ENCODE assay signal across 8 cellular contexts in genomic region chr16:1057252-1057932, GRCh38. TPM values are rescaled to one million over a fixed set of nuclear protein-coding genes. Genes with fewer than 3 reads are reported as not detected.
DNase-seq lines count a peak whose midpoint lies in the region; ATAC-seq and TF ChIP-seq lines count a peak whose summit lies in the region.

No MANE protein-coding gene starts in this region.

- no peak for DNase-seq in BJ (ENCODE audit: low read depth)
- DNase-seq in KBM-7, result peak; percentile 54
- peak; percentile 74 for DNase-seq in activated CD8-positive, alpha-beta memory T cell treated with anti-CD3 and anti-CD28 coated beads, Interleukin-2, amount 50 U/mL, for 4 hours
- peak; percentile 4 for DNase-seq in fibroblast of mammary gland (ENCODE audit: low read depth)
- DNase-seq in smooth muscle cell (lab: John Stamatoyannopoulos, UW; ENCODE audit: unreplicated experiment), result peak; percentile 26

- H3K79me2 ChIP-seq in smooth muscle cell (ENCODE audit: low read depth), result no peaks in the 10 kb centered on the region

- H3K4me1 ChIP-seq in smooth muscle cell (ENCODE audit: low read depth), result no peaks in the 10 kb centered on the region

- 25% methylated on average over 21 of the region's 33 CpGs for WGBS in smooth muscle cell (ENCODE audit: low lambda C conversion rate)

- H3K4me2 ChIP-seq in smooth muscle cell, result no peak overlapping the region

- TF ChIP-seq CTCF in BJ (IDR thresholded peaks at IDR 0.05; ENCODE audit: insufficient read depth, low read depth, low read length) (peak; percentile 85), fibroblast of mammary gland (conservative IDR thresholded peaks at IDR 0.05; ENCODE audit: control insufficient read depth, insufficient read depth, low read depth, low read length) (peak; percentile 44), smooth muscle cell (IDR thresholded peaks at IDR 0.05; ENCODE audit: borderline replicate concordance, insufficient read depth, poor library complexity, severe bottlenecking) (peak; percentile 84)

- H3K36me3 ChIP-seq in BJ (ENCODE audit: control insufficient read depth, insufficient read depth, low read length) (no peaks in the 10 kb centered on the region), smooth muscle cell (ENCODE audit: low read depth) (no peaks in the 10 kb centered on the region)

- no peaks in the 10 kb centered on the region for H4K20me1 ChIP-seq in smooth muscle cell (ENCODE audit: low read depth)

- H3K9ac ChIP-seq in smooth muscle cell (ENCODE audit: low read depth), result no peak overlapping the region

- POLR2A ChIA-PET in BJ (lab: Charles Lee), result no interaction called here

- no peaks in the 10 kb centered on the region for H3K9me3 ChIP-seq in smooth muscle cell (replicated peaks; ENCODE audit: low read depth)

- no peak overlapping the region for H2AFZ ChIP-seq in smooth muscle cell (ENCODE audit: low read depth)

- H3K4me3 ChIP-seq in BJ (ENCODE audit: low read depth, low read length) (no peak overlapping the region), fibroblast of mammary gland (ENCODE audit: control insufficient read depth, low read depth, low read length) (no peak overlapping the region), smooth muscle cell (no peak overlapping the region)

- H3K27ac ChIP-seq in smooth muscle cell (ENCODE audit: low read depth), result no peak overlapping the region

- ATAC-seq in GM21381 (IDR thresholded peaks at IDR 0.05; ENCODE audit: unreplicated experiment) (no peak), HG03135 (IDR thresholded peaks at IDR 0.05; ENCODE audit: unreplicated experiment) (no peak), HG02870 (IDR thresholded peaks at IDR 0.05; ENCODE audit: unreplicated experiment) (no peak)

- in situ Hi-C loops in KBM-7 (cut with MboI; ENCODE audit: low pct_unique_long_range_greater_than_20kb, low sequenced_read_pairs), result no loop called here

- no peaks in the 10 kb centered on the region for H3F3A ChIP-seq in smooth muscle cell (ENCODE audit: low read depth)

- CTCF ChIA-PET in BJ (lab: Yijun Ruan, JAX), result interaction anchor here (0.6 to 5.1 kb wide), 23 partner anchors 10 to 345 kb away, joined by 3 to 54 read pairs (median 3); partner anchors contain the start of genes CHTF18, RPUSD1 and SSTR5

- no peaks in the 10 kb centered on the region; the same call in 1 of the 2 replicates for H3K27me3 ChIP-seq in BJ (ENCODE audit: control insufficient read depth, insufficient read depth, low read length)
- no peaks in the 10 kb centered on the region for H3K27me3 ChIP-seq in smooth muscle cell (ENCODE audit: low read depth)

RNA-seq across cellular contexts. Expression of gene SSTR5, which starts 15.2 kb away (rescaled TPM):
- not detected in 2 replicates for polyA plus RNA-seq in BJ (2011; rRNA removed)
- not detected in 2 replicates for polyA minus RNA-seq in BJ (2011; rRNA and poly(A)+ RNA removed)
- total RNA-seq in smooth muscle cell, result not detected in 2 replicates
- not detected in 2 replicates for polyA plus RNA-seq in smooth muscle cell

RNA-seq across cellular contexts. Expression of gene C1QTNF8, which starts 38.7 kb away (rescaled TPM):
- polyA plus RNA-seq in BJ (2011; rRNA removed) (not detected in 2 replicates), smooth muscle cell (not detected in 2 replicates)
- polyA minus RNA-seq in BJ (2011; rRNA and poly(A)+ RNA removed), result not detected in 2 replicates
- not detected in 2 replicates for total RNA-seq in smooth muscle cell
